In the genomic region with DNA sequence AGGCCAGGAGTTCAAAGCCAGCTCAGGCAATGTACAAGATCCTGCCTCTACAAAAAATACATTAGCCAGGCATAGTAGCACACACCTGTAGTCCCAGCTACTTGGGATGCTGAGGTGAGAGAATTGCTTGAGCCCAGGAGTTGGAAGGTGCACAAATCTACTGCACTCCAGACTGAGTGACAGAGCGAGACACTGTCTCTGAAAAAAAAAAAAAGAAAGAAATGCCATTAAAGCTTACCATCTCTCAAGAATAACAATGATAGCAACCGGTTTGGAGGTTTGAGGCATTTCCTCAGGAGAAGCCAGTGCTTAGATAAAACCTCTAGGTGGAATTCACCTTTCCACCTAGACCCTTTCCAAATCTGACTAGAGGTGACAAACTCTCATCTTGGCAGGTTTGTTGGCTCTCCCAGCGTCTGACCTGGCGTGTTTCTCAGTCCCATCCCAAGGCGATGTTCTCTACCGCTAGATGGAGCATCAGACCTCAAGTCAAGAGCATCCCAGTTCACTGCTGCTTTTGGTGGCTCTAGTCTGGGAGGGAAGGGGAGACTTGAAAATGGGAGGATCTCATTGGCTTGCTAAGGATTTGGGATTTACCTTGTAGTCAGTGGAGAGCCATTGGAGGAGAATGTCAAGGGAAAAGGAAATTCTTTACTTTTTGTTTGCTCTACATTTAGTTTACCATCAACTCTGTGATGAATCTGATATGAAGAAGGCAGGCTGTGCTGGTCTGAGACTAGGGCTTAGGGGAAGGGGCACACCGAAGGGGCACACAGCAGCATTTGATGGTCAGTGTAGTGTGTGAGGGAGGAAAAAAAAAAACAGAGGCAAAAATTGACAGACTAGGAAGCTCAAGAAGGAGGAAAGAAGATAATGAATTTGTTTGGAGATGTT, we compare ENCODE assay signal across 7 cellular contexts.
DNase-seq lines count a peak whose midpoint lies in the region; ATAC-seq and TF ChIP-seq lines count a peak whose summit lies in the region.

No MANE protein-coding gene starts in this region.

- TF ChIP-seq CTCF in GM12864 (IDR thresholded peaks at IDR 0.05; ENCODE audit: low read depth, low read length, missing control alignments): peak; percentile 71
- peak; percentile 90 for TF ChIP-seq CTCF in foreskin keratinocyte (conservative IDR thresholded peaks at IDR 0.05)
- TF ChIP-seq CTCF in omental fat pad (IDR thresholded peaks at IDR 0.05): peak in 1 of 3 donors; percentile 65

- H3K4me3 ChIP-seq in GM12864 (ENCODE audit: low read depth, low read length): no peak overlapping the region

- no peak overlapping the region for H3K27ac ChIP-seq in foreskin keratinocyte

- H3K4me1 ChIP-seq in foreskin keratinocyte: no peaks in the 10 kb centered on the region

- ATAC-seq in HG02623 (IDR thresholded peaks at IDR 0.05; ENCODE audit: unreplicated experiment) (peak; percentile 71), foreskin keratinocyte (peak; percentile 99), omental fat pad (ENCODE audit: low FRiP score) (peak; percentile 80)

- peak; percentile 8 for DNase-seq in GM12864 (ENCODE audit: low read depth)
- peak; percentile 84 for DNase-seq in NCI-H69 (lab: John Stamatoyannopoulos, UW)
- DNase-seq in activated T-helper 9 cell treated with anti-CD3 and anti-CD28 coated beads, Interleukin-2, amount 50 U/mL, for 16 hours (ENCODE audit: low read depth): peak; percentile 2
- DNase-seq in foreskin keratinocyte: peak; percentile 21 to 61
- DNase-seq in omental fat pad (ENCODE audit: low spot score): peak; percentile 41
- DNase-seq in NCI-H510A treated with DMSO at 0.1 percent for 48 hours (lab: John Stamatoyannopoulos, UW): no peak

- no peaks in the 10 kb centered on the region for H3K27me3 ChIP-seq in foreskin keratinocyte
